Comparison of ENCODE assay signal across 8 cellular contexts in genomic region chrX:134377537-134377936, GRCh38. TPM values are rescaled to one million over a fixed set of nuclear protein-coding genes. Genes with fewer than 3 reads are reported as not detected.
DNase-seq lines count a peak whose midpoint lies in the region; ATAC-seq lines count a peak whose summit lies in the region.

No MANE protein-coding gene starts in this region.

- H3K27me3 Mint-ChIP-seq in activated T-helper 2 cell treated with anti-CD3 and anti-CD28 coated beads, Interferon-gamma antibody, Interleukin-2, Interleukin-4, amounts not matched to agents 10 μg/mL and 5 μg/mL and 100 μg/mL, durations not matched to agents 14 hours and 24 hours and 36 hours (ENCODE audit: low read depth), result no peaks in the 10 kb centered on the region

- H3K9me3 Mint-ChIP-seq in activated T-helper 2 cell treated with anti-CD3 and anti-CD28 coated beads, Interferon-gamma antibody, Interleukin-2, Interleukin-4, amounts not matched to agents 10 μg/mL and 5 μg/mL and 100 μg/mL, durations not matched to agents 14 hours and 24 hours and 36 hours, result no peaks in the 10 kb centered on the region

- peak; percentile 22 for DNase-seq in NCI-H1436 (lab: John Stamatoyannopoulos, UW)
- DNase-seq in NCI-H1436 treated with DMSO at 0.1 percent for 48 hours (lab: John Stamatoyannopoulos, UW), result no peak
- peak; percentile 2 for DNase-seq in NCI-H526 treated with DMSO at 0.1 percent for 48 hours (lab: John Stamatoyannopoulos, UW)
- DNase-seq in amniotic stem cell (lab: John Stamatoyannopoulos, UW), result peak; percentile 0
- DNase-seq in pons (ENCODE audit: low spot score), result peak; percentile 55
- DNase-seq in activated T-helper 2 cell treated with anti-CD3 and anti-CD28 coated beads, Interferon-gamma antibody, Interleukin-2, Interleukin-4, amounts not matched to agents 10 μg/mL and 5 μg/mL and 100 μg/mL, durations not matched to agents 14 hours and 24 hours and 36 hours (ENCODE audit: low spot score), result no peak
- DNase-seq in NCI-H226, result no peak

- peaks cover 54% of the 10 kb centered on the region for H3K36me3 Mint-ChIP-seq in activated T-helper 2 cell treated with anti-CD3 and anti-CD28 coated beads, Interferon-gamma antibody, Interleukin-2, Interleukin-4, amounts not matched to agents 10 μg/mL and 5 μg/mL and 100 μg/mL, durations not matched to agents 14 hours and 24 hours and 36 hours (ENCODE audit: low read depth)

- no peak overlapping the region for H3K27ac Mint-ChIP-seq in activated T-helper 2 cell treated with anti-CD3 and anti-CD28 coated beads, Interferon-gamma antibody, Interleukin-2, Interleukin-4, amounts not matched to agents 10 μg/mL and 5 μg/mL and 100 μg/mL, durations not matched to agents 14 hours and 24 hours and 36 hours

- H3K4me1 Mint-ChIP-seq in activated T-helper 2 cell treated with anti-CD3 and anti-CD28 coated beads, Interferon-gamma antibody, Interleukin-2, Interleukin-4, amounts not matched to agents 10 μg/mL and 5 μg/mL and 100 μg/mL, durations not matched to agents 14 hours and 24 hours and 36 hours (ENCODE audit: low read depth), result peaks cover 10% of the 10 kb centered on the region

- H3K4me3 Mint-ChIP-seq in activated T-helper 2 cell treated with anti-CD3 and anti-CD28 coated beads, Interferon-gamma antibody, Interleukin-2, Interleukin-4, amounts not matched to agents 10 μg/mL and 5 μg/mL and 100 μg/mL, durations not matched to agents 14 hours and 24 hours and 36 hours (ENCODE audit: low read depth), result no peak overlapping the region

- peak; percentile 25 for ATAC-seq in HG02798 (IDR thresholded peaks at IDR 0.05; ENCODE audit: poor library complexity, unreplicated experiment)

- intact Hi-C loops in activated T-helper 2 cell treated with anti-CD3 and anti-CD28 coated beads, Interferon-gamma antibody, Interleukin-2, Interleukin-4, amounts not matched to agents 10 μg/mL and 5 μg/mL and 100 μg/mL, durations not matched to agents 14 hours and 24 hours and 36 hours (cut with micrococcal nuclease), result loop anchor here (2.0 kb wide), 1 partner anchor 83 kb away; the partner anchor contains the start of gene HPRT1

RNA-seq across cellular contexts. Expression of gene PHF6, which starts 4.4 kb away (rescaled TPM):
- total RNA-seq in activated T-helper 2 cell treated with anti-CD3 and anti-CD28 coated beads, Interferon-gamma antibody, Interleukin-2, Interleukin-4, amounts not matched to agents 10 μg/mL and 5 μg/mL and 100 μg/mL, durations not matched to agents 14 hours and 24 hours and 36 hours, result 97.6 and 99.6 TPM in 2 replicates

Comparison
In these comparisons a context has a peak if more than half of its experiments do, and no peak if none do; other contexts are left out.
1. DNase-seq: peak in NCI-H1436 (single experiment), NCI-H526 treated with DMSO at 0.1 percent for 48 hours (single experiment), amniotic stem cell (single experiment) and pons (single experiment); none in NCI-H1436 treated with DMSO at 0.1 percent for 48 hours (single experiment), activated T-helper 2 cell treated with anti-CD3 and anti-CD28 coated beads, Interferon-gamma antibody, Interleukin-2, Interleukin-4, amounts not matched to agents 10 μg/mL and 5 μg/mL and 100 μg/mL, durations not matched to agents 14 hours and 24 hours and 36 hours (single experiment) and NCI-H226 (single experiment).